23 cellular contexts compared by ENCODE assay signal in genomic region chr3:36364260-36364659, GRCh38. TPM values are rescaled to one million over a fixed set of nuclear protein-coding genes. Genes with fewer than 3 reads are reported as not detected.
"Had no signal": no experiment of that assay in that cellular context is flagged by ENCODE, and none has a peak within 500 bp of the region (broad histone marks: within the 10 kb centered on the region; RNA-seq: fewer than 3 reads in every experiment).

No MANE protein-coding gene starts in this region.

- H3K4me3 ChIP-seq: colonic mucosa, pancreas, right lobe of liver, stomach had no signal

- ATAC-seq: activated naive CD8-positive, alpha-beta T cell treated with anti-CD3 and anti-CD28 coated beads, Interleukin-2, amount 50 U/mL, for 24 hours; natural killer cell; pancreas; right lobe of liver had no signal

- H3K4me1 ChIP-seq: colonic mucosa, pancreas, right lobe of liver, stomach had no signal

- DNase-seq: activated CD4-positive, alpha-beta T cell treated with anti-CD3 and anti-CD28 coated beads for 1 hour; activated CD8-positive, alpha-beta memory T cell treated with anti-CD3 and anti-CD28 coated beads for 24 hours; activated CD8-positive, alpha-beta memory T cell treated with anti-CD3 and anti-CD28 coated beads, Interleukin-2, amount 50 U/mL, for 48 hours; activated effector memory CD4-positive, alpha-beta T cell treated with Interleukin-2 at 50 U/mL for 16 hours; activated naive CD4-positive, alpha-beta T cell treated with anti-CD3 and anti-CD28 coated beads, Interleukin-2, amount 10 ng/mL, durations not matched to agents 7 days and 5 days; activated naive CD8-positive, alpha-beta T cell treated with anti-CD3 and anti-CD28 coated beads, Interleukin-2, amount 50 U/mL, for 24 hours; activated T-cell treated with anti-CD3 and anti-CD28 coated beads, Interleukin-2, amount 50 U/mL, for 48 hours; aorta; brain microvascular endothelial cell; central memory CD4-positive, alpha-beta T cell; colonic mucosa; endodermal cell; foreskin fibroblast; natural killer cell; pancreas; right lobe of liver; small intestine; stimulated activated CD4-positive, alpha-beta T cell treated with anti-CD3 and anti-CD28 coated beads, Interleukin-15, amount 100 ng/mL, for 24 hours; stimulated activated CD4-positive, alpha-beta T cell treated with anti-CD3 and anti-CD28 coated beads, Interleukin-2, amount 100 ng/mL, for 48 hours; stomach; trophoblast cell had no signal

- H3K27me3 ChIP-seq: brain microvascular endothelial cell, colonic mucosa, neutrophil, pancreas, right lobe of liver, stomach had no signal

- H3K9me3 ChIP-seq: colonic mucosa, neutrophil, pancreas, right lobe of liver had no signal

- H3K36me3 ChIP-seq: brain microvascular endothelial cell, colonic mucosa, neutrophil, pancreas, right lobe of liver, stomach had no signal

RNA-seq across cellular contexts. Expression of gene STAC, which starts 16.0 kb away (rescaled TPM):
- total RNA-seq: natural killer cell, pulmonary artery endothelial cell had no signal
